9 cellular contexts compared by ENCODE assay signal in genomic region chr14:76958020-76958965, GRCh38.
DNase-seq lines count a peak whose midpoint lies in the region; ATAC-seq and TF ChIP-seq lines count a peak whose summit lies in the region.
"Had no signal": no experiment of that assay in that cellular context is flagged by ENCODE, and none has a peak within 500 bp of the region (broad histone marks: within the 10 kb centered on the region; RNA-seq: fewer than 3 reads in every experiment).

No MANE protein-coding gene starts in this region.

- DNase-seq in cardiac muscle cell (ENCODE audit: low read depth in 1 of 2, low spot score in 1 of 2) (no peak), cardiac septum (ENCODE audit: low spot score) (no peak), lower lobe of right lung (no peak), NCI-H2227 treated with DMSO at 0.1 percent for 48 hours (lab: John Stamatoyannopoulos, UW) (no peak), NCI-H82 treated with DMSO at 0.1 percent for 48 hours (lab: John Stamatoyannopoulos, UW; ENCODE audit: unreplicated experiment) (no peak)
- no peak for DNase-seq in activated CD4-positive, alpha-beta memory T cell treated with anti-CD3 and anti-CD28 coated beads, Interleukin-2, amount 10 ng/mL, durations not matched to agents 7 days and 5 days

- no peaks in the 10 kb centered on the region for H3K36me3 ChIP-seq in cardiac muscle cell
- H3K36me3 ChIP-seq in lower lobe of right lung, result no peaks in the 10 kb centered on the region
- no peaks in the 10 kb centered on the region for H3K36me3 ChIP-seq in urinary bladder (ENCODE audit: insufficient read depth)

- H3K27me3 Mint-ChIP-seq in activated CD4-positive, alpha-beta memory T cell treated with anti-CD3 and anti-CD28 coated beads, Interleukin-2, amount 10 ng/mL, durations not matched to agents 7 days and 5 days, result peaks cover 17% of the 10 kb centered on the region

- peaks cover 91% of the 10 kb centered on the region for H3K4me1 Mint-ChIP-seq in activated CD4-positive, alpha-beta memory T cell treated with anti-CD3 and anti-CD28 coated beads, Interleukin-2, amount 10 ng/mL, durations not matched to agents 7 days and 5 days

- H3K4me3 Mint-ChIP-seq in activated CD4-positive, alpha-beta memory T cell treated with anti-CD3 and anti-CD28 coated beads, Interleukin-2, amount 10 ng/mL, durations not matched to agents 7 days and 5 days, result no peak overlapping the region

- 78% methylated on average over 11 of the region's 11 CpGs for WGBS in urinary bladder

- H3K9me3 ChIP-seq in cardiac muscle cell (ENCODE audit: low read depth) (no peaks in the 10 kb centered on the region), lower lobe of right lung (no peaks in the 10 kb centered on the region)

- intact Hi-C loops in cardiac septum (cut with DNase I), result loop anchor here (5.0 kb wide), 1 partner anchor 84 kb away; no protein-coding TSS in a partner anchor
- intact Hi-C loops in lower lobe of right lung (cut with DNase I), result no loop called here

- ATAC-seq in lower lobe of right lung (no peak), GM19328 (IDR thresholded peaks at IDR 0.05; ENCODE audit: unreplicated experiment) (no peak)
- ATAC-seq: sciatic nerve had no signal

- peak overlapping the region; percentile 96 for H3K27ac Mint-ChIP-seq in activated CD4-positive, alpha-beta memory T cell treated with anti-CD3 and anti-CD28 coated beads, Interleukin-2, amount 10 ng/mL, durations not matched to agents 7 days and 5 days

- H3K27ac ChIP-seq in cardiac muscle cell (peak overlapping the region; percentile 92), lower lobe of right lung (peak overlapping the region; percentile 91), urinary bladder (ENCODE audit: low read depth) (peak overlapping the region; percentile 65)

- no peaks in the 10 kb centered on the region for H3K9me3 Mint-ChIP-seq in activated CD4-positive, alpha-beta memory T cell treated with anti-CD3 and anti-CD28 coated beads, Interleukin-2, amount 10 ng/mL, durations not matched to agents 7 days and 5 days

- POLR2A ChIA-PET in activated CD4-positive, alpha-beta memory T cell treated with anti-CD3 and anti-CD28 coated beads, Interleukin-2, amount 10 ng/mL, durations not matched to agents 7 days and 5 days (lab: Charles Lee), result interaction anchor here (0.9 to 8.7 kb wide), 11 partner anchors 11 to 97 kb away, joined by 3 to 130 read pairs (median 4); partner anchors contain the start of gene IRF2BPL

- no peak overlapping the region for H3K4me3 ChIP-seq in cardiac muscle cell
- no peak overlapping the region for H3K4me3 ChIP-seq in lower lobe of right lung
- H3K4me3 ChIP-seq in urinary bladder (ENCODE audit: low read depth, low read length), result no peak overlapping the region

- no peak for TF ChIP-seq CTCF in cardiac muscle cell (IDR thresholded peaks at IDR 0.05; ENCODE audit: low read depth, low read length)
- no peak for TF ChIP-seq CTCF in lower lobe of right lung (IDR thresholded peaks at IDR 0.05)

- H3K27me3 ChIP-seq in cardiac muscle cell (no peaks in the 10 kb centered on the region), lower lobe of right lung (ENCODE audit: low read depth) (no peaks in the 10 kb centered on the region)

- H3K4me1 ChIP-seq in cardiac muscle cell (ENCODE audit: low read depth) (peaks cover 57% of the 10 kb centered on the region), lower lobe of right lung (peaks cover 63% of the 10 kb centered on the region), urinary bladder (ENCODE audit: insufficient read depth) (no peaks in the 10 kb centered on the region)

- peaks cover 7% of the 10 kb centered on the region for H3K36me3 Mint-ChIP-seq in activated CD4-positive, alpha-beta memory T cell treated with anti-CD3 and anti-CD28 coated beads, Interleukin-2, amount 10 ng/mL, durations not matched to agents 7 days and 5 days (ENCODE audit: low read depth)

- CTCF ChIA-PET in activated CD4-positive, alpha-beta memory T cell treated with anti-CD3 and anti-CD28 coated beads, Interleukin-2, amount 10 ng/mL, durations not matched to agents 7 days and 5 days (lab: Charles Lee), result interaction anchor here (0.6 to 1.8 kb wide), 7 partner anchors 38 to 363 kb away, joined by 3 to 11 read pairs (median 3); no protein-coding TSS in a partner anchor
